ENCODE assay signal across 29 cellular contexts in the genomic region with DNA sequence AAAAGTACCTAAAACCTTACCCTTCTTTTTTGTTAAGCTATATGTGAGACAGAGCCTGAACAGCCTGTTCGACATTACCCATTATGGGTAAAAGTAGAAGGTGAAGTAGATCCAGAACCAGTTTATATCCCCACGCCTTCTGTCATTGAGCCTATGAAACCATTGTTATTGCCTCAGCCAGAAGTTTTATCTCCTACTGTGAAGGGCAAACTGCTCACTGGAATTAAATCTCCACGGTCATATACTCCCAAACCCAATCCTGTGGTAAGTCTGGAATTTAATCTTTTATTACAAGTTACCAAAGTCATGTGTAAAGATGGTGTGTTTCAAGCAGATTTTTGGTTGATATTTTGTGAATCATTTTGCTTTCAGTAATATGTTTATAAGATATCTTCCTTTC. TPM values are rescaled to one million over a fixed set of nuclear protein-coding genes. Genes with fewer than 3 reads are reported as not detected.
DNase-seq lines count a peak whose midpoint lies in the region; ATAC-seq, FAIRE-seq and TF ChIP-seq lines count a peak whose summit lies in the region.
"Had no signal": no experiment of that assay in that cellular context is flagged by ENCODE, and none has a peak within 500 bp of the region (broad histone marks: within the 10 kb centered on the region; RNA-seq: fewer than 3 reads in every experiment).

No MANE protein-coding gene starts in this region.

- DNase-seq in AG20443 (ENCODE audit: low spot score) (peak; percentile 37), H54 (ENCODE audit: insufficient read length, low spot score) (no peak), astrocyte of the cerebellum (ENCODE audit: low read depth) (peak; percentile 59), iris pigment epithelial cell (ENCODE audit: low read depth) (peak; percentile 62), mucosa of descending colon (no peak), NCI-H1417 (lab: John Stamatoyannopoulos, UW) (no peak)
- no peak for DNase-seq in T-helper 2 cell treated with Interferon-gamma antibody and Interleukin-4, amounts not matched to agents 5 μg/mL and 100 μg/mL, for 36 hours (ENCODE audit: low spot score)
- DNase-seq: activated CD4-positive, alpha-beta T cell treated with anti-CD3 and anti-CD28 coated beads for 48 hours; activated naive CD8-positive, alpha-beta T cell treated with anti-CD3 and anti-CD28 coated beads, Interleukin-2, amount 50 U/mL, for 24 hours; activated T-cell treated with anti-CD3 and anti-CD28 coated beads, Interleukin-2, amount 50 U/mL, for 1 hour; BE2C; colonic mucosa; effector memory CD4-positive, alpha-beta T cell; foreskin melanocyte; GDM1; mesendoderm; NCI-H187 treated with DMSO at 0.1 percent for 48 hours; NCI-H524 treated with DMSO at 0.1 percent for 48 hours; PC-3; stimulated activated naive CD4-positive, alpha-beta T cell treated with Interleukin-2 at 50 U/mL for 16 hours; T-helper 9 cell; uterus; WERI-Rb-1 had no signal

- no peak overlapping the region for H3K4me3 ChIP-seq in astrocyte of the cerebellum (ENCODE audit: low read depth, low read length)
- no peak overlapping the region for H3K4me3 ChIP-seq in mucosa of descending colon
- H3K4me3 ChIP-seq: colonic mucosa, HAP-1, prostate gland, thoracic aorta, uterus had no signal

- H3K9me3 Mint-ChIP-seq in T-helper 2 cell treated with Interferon-gamma antibody and Interleukin-4, amounts not matched to agents 5 μg/mL and 100 μg/mL, for 36 hours = no peaks in the 10 kb centered on the region
- H3K9me3 Mint-ChIP-seq: activated naive CD8-positive, alpha-beta T cell treated with anti-CD3 and anti-CD28 coated beads, Interleukin-2, amount 50 U/mL, for 24 hours had no signal

- H3K27me3 Mint-ChIP-seq in T-helper 2 cell treated with Interferon-gamma antibody and Interleukin-4, amounts not matched to agents 5 μg/mL and 100 μg/mL, for 36 hours (ENCODE audit: low read depth) = no peaks in the 10 kb centered on the region
- H3K27me3 Mint-ChIP-seq: activated naive CD8-positive, alpha-beta T cell treated with anti-CD3 and anti-CD28 coated beads, Interleukin-2, amount 50 U/mL, for 24 hours had no signal

- no peaks in the 10 kb centered on the region for H3K9me3 ChIP-seq in mucosa of descending colon
- H3K9me3 ChIP-seq: BE2C, colonic mucosa, HAP-1, prostate gland, thoracic aorta, uterus had no signal

- peak; percentile 68 for FAIRE-seq in H54 (lab: Jason Lieb, UNC)
- FAIRE-seq: bronchial epithelial cell, GM19239 had no signal

- H3K4me1 Mint-ChIP-seq in T-helper 2 cell treated with Interferon-gamma antibody and Interleukin-4, amounts not matched to agents 5 μg/mL and 100 μg/mL, for 36 hours (ENCODE audit: low read depth) = peaks cover 3% of the 10 kb centered on the region

- TF ChIP-seq CTCF in astrocyte of the cerebellum (IDR thresholded peaks at IDR 0.05; ENCODE audit: low read depth, low read length, missing control alignments) (no peak), mucosa of descending colon (IDR thresholded peaks at IDR 0.05) (no peak)

- peaks cover 5% of the 10 kb centered on the region for H3K36me3 Mint-ChIP-seq in T-helper 2 cell treated with Interferon-gamma antibody and Interleukin-4, amounts not matched to agents 5 μg/mL and 100 μg/mL, for 36 hours (ENCODE audit: low read depth)

- in situ Hi-C loops in astrocyte of the cerebellum (cut with HindIII; ENCODE audit: low sequenced_read_pairs) = no loop called here

- no peak for ATAC-seq in mucosa of descending colon
- ATAC-seq: activated naive CD8-positive, alpha-beta T cell treated with anti-CD3 and anti-CD28 coated beads, Interleukin-2, amount 50 U/mL, for 24 hours; left lobe of liver; PC-3 had no signal

- no peak for TF ChIP-seq POLR2A in H54 (IDR thresholded peaks at IDR 0.05; ENCODE audit: low read depth, low read length)

- no peak overlapping the region for H3K27ac Mint-ChIP-seq in T-helper 2 cell treated with Interferon-gamma antibody and Interleukin-4, amounts not matched to agents 5 μg/mL and 100 μg/mL, for 36 hours
- H3K27ac Mint-ChIP-seq: activated naive CD8-positive, alpha-beta T cell treated with anti-CD3 and anti-CD28 coated beads, Interleukin-2, amount 50 U/mL, for 24 hours had no signal

- H3K36me3 ChIP-seq in mucosa of descending colon (ENCODE audit: low read depth) = no peaks in the 10 kb centered on the region
- H3K36me3 ChIP-seq: colonic mucosa, HAP-1, prostate gland, uterus had no signal

- H3K4me1 ChIP-seq in mucosa of descending colon (ENCODE audit: low read depth) = no peaks in the 10 kb centered on the region
- H3K4me1 ChIP-seq: BE2C, colonic mucosa, HAP-1, prostate gland, uterus had no signal

- H3K4me3 Mint-ChIP-seq in T-helper 2 cell treated with Interferon-gamma antibody and Interleukin-4, amounts not matched to agents 5 μg/mL and 100 μg/mL, for 36 hours = no peak overlapping the region
- H3K4me3 Mint-ChIP-seq: activated naive CD8-positive, alpha-beta T cell treated with anti-CD3 and anti-CD28 coated beads, Interleukin-2, amount 50 U/mL, for 24 hours had no signal

- intact Hi-C loops in mucosa of descending colon (cut with DNase I, micrococcal nuclease) = no loop called here

RNA-seq across cellular contexts. Expression of a gene that starts 47.1 kb away (rescaled TPM):
- total RNA-seq in mucosa of descending colon = 10 to 100 TPM; 15.2 to 35.5 (median 16.0) TPM

Comparison
In these comparisons a context has a peak if more than half of its experiments do, and no peak if none do; other contexts are left out.
1. DNase-seq: peak in AG20443 (single experiment), astrocyte of the cerebellum (single experiment) and iris pigment epithelial cell (single experiment); none in H54 (single experiment), T-helper 2 cell treated with Interferon-gamma antibody and Interleukin-4, amounts not matched to agents 5 μg/mL and 100 μg/mL, for 36 hours (single experiment), mucosa of descending colon (0 of 3) and NCI-H1417 (0 of 3).